Comparison of ENCODE assay signal across 1 cellular context in genomic region chr17:68036304-68037147, GRCh38.
TF ChIP-seq lines count a peak whose summit lies in the region.

No MANE protein-coding gene starts in this region.

TF ChIP-seq in K562, 482 proteins besides CTCF, POLR2A, EP300 and RAD21 (continued from another document and continues in another):
- TF ChIP-seq, protein P1, sequence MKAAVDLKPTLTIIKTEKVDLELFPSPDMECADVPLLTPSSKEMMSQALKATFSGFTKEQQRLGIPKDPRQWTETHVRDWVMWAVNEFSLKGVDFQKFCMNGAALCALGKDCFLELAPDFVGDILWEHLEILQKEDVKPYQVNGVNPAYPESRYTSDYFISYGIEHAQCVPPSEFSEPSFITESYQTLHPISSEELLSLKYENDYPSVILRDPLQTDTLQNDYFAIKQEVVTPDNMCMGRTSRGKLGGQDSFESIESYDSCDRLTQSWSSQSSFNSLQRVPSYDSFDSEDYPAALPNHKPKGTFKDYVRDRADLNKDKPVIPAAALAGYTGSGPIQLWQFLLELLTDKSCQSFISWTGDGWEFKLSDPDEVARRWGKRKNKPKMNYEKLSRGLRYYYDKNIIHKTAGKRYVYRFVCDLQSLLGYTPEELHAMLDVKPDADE (conservative IDR thresholded peaks at IDR 0.05; ENCODE audit: control insufficient read depth, low read depth, low read length) = no peak
- TF ChIP-seq DACH1 (IDR thresholded peaks at IDR 0.05; ENCODE audit: partially characterized antibody) (peak; percentile 17), FOXM1 (IDR thresholded peaks at IDR 0.05; ENCODE audit: low read depth) (no peak), FOXM1 (CRISPR knock-in tag; IDR thresholded peaks at IDR 0.05; ENCODE audit: low read depth) (no peak), BHLHE40 (IDR thresholded peaks at IDR 0.05; ENCODE audit: low read length) (no peak), KHSRP (IDR thresholded peaks at IDR 0.05) (peak; percentile 33; the same call in 1 of the 2 replicates), SMARCE1 (IDR thresholded peaks at IDR 0.05) (0 out of 2 replicates have a peak, but pooled peaks have one; percentile 1), PHTF2 (CRISPR knock-in tag; IDR thresholded peaks at IDR 0.05) (no peak), ZZZ3 (IDR thresholded peaks at IDR 0.05) (no peak), KAT7 (CRISPR knock-in tag; IDR thresholded peaks at IDR 0.05; ENCODE audit: borderline replicate concordance) (no peak), ZNF263 (CRISPR knock-in tag; IDR thresholded peaks at IDR 0.05; ENCODE audit: borderline replicate concordance) (no peak), ZBTB7A (IDR thresholded peaks at IDR 0.05; ENCODE audit: borderline replicate concordance, control insufficient read depth, low read depth, low read length) (no peak), U2AF2 (optimal IDR thresholded peaks at IDR 0.05; ENCODE audit: low read depth, low read length) (no peak), MYNN (IDR thresholded peaks at IDR 0.05) (no peak), MYNN (CRISPR knock-in tag; IDR thresholded peaks at IDR 0.05) (no peak), ARHGAP35 (IDR thresholded peaks at IDR 0.05; ENCODE audit: partially characterized antibody) (no peak), JUN (IDR thresholded peaks at IDR 0.05; ENCODE audit: borderline replicate concordance, low read depth, low read length) (no peak), JUN (CRISPR knock-in tag; IDR thresholded peaks at IDR 0.05; ENCODE audit: borderline replicate concordance) (no peak; the same call in 1 of the 2 replicates), RBBP5 (IDR thresholded peaks at IDR 0.05; ENCODE audit: borderline replicate concordance, insufficient read depth, low read length, poor library complexity, severe bottlenecking) (no peak), EWSR1 (IDR thresholded peaks at IDR 0.05; ENCODE audit: borderline replicate concordance, low read depth, partially characterized antibody) (peak; percentile 45), ZFP1 (CRISPR knock-in tag; IDR thresholded peaks at IDR 0.05) (no peak), EZH2 (IDR thresholded peaks at IDR 0.05; ENCODE audit: borderline replicate concordance, low read depth, low read length) (no peak), FOXA1 (IDR thresholded peaks at IDR 0.05; ENCODE audit: borderline replicate concordance) (no peak), ZC3H11A (IDR thresholded peaks at IDR 0.05; ENCODE audit: low read depth, low read length) (no peak), JUNB (CRISPR knock-in tag; conservative IDR thresholded peaks at IDR 0.05) (no peak), REST (CRISPR knock-in tag; IDR thresholded peaks at IDR 0.05; ENCODE audit: low read depth) (no peak), CREB1 (IDR thresholded peaks at IDR 0.05) (peak; percentile 89), CREB1 (CRISPR knock-in tag; IDR thresholded peaks at IDR 0.05) (no peak), ATF7 (IDR thresholded peaks at IDR 0.05) (peak; percentile 84; the same call in 1 of the 2 replicates), FOSL1 (tag; conservative IDR thresholded peaks at IDR 0.05) (peak; percentile 29; the same call in 1 of the 2 replicates), YBX1 (IDR thresholded peaks at IDR 0.05) (no peak), SPI1 (IDR thresholded peaks at IDR 0.05; ENCODE audit: borderline replicate concordance, low read depth, low read length) (peak; percentile 53; the same call in 1 of the 2 replicates), JUND (IDR thresholded peaks at IDR 0.05; ENCODE audit: borderline replicate concordance, low read depth, low read length) (peak; percentile 65; the same call in 1 of the 2 replicates), JUND (tag; IDR thresholded peaks at IDR 0.05; ENCODE audit: borderline replicate concordance, low read depth, low read length) (peak; percentile 60; the same call in 2 of the 3 replicates), TFAM (CRISPR knock-in tag; conservative IDR thresholded peaks at IDR 0.05) (no peak), STAT5B (CRISPR knock-in tag; IDR thresholded peaks at IDR 0.05) (no peak), MEIS2 (IDR thresholded peaks at IDR 0.05; ENCODE audit: partially characterized antibody) (peak; percentile 18), ZNF318 (IDR thresholded peaks at IDR 0.05; ENCODE audit: borderline replicate concordance in 1 of 2, low read depth in 1 of 2) (peak in 1 of 2 experiments; percentile 85; a peak in 1 of 4 replicates), RBM39 (optimal IDR thresholded peaks at IDR 0.05; ENCODE audit: low read depth, low read length) (peak; percentile 51), ZBTB8A (IDR thresholded peaks at IDR 0.05; ENCODE audit: partially characterized antibody) (peak; percentile 18), ATF3 (IDR thresholded peaks at IDR 0.05) (peak; percentile 91), ATF3 (CRISPR knock-in tag; conservative IDR thresholded peaks at IDR 0.05) (no peak), POLR2H (tag; IDR thresholded peaks at IDR 0.05; ENCODE audit: low read depth) (no peak)
- TF ChIP-seq, protein P2, sequence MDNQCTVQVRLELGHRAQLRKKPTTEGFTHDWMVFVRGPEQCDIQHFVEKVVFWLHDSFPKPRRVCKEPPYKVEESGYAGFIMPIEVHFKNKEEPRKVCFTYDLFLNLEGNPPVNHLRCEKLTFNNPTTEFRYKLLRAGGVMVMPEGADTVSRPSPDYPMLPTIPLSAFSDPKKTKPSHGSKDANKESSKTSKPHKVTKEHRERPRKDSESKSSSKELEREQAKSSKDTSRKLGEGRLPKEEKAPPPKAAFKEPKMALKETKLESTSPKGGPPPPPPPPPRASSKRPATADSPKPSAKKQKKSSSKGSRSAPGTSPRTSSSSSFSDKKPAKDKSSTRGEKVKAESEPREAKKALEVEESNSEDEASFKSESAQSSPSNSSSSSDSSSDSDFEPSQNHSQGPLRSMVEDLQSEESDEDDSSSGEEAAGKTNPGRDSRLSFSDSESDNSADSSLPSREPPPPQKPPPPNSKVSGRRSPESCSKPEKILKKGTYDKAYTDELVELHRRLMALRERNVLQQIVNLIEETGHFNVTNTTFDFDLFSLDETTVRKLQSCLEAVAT (IDR thresholded peaks at IDR 0.05) = no peak
- TF ChIP-seq, protein P3, sequence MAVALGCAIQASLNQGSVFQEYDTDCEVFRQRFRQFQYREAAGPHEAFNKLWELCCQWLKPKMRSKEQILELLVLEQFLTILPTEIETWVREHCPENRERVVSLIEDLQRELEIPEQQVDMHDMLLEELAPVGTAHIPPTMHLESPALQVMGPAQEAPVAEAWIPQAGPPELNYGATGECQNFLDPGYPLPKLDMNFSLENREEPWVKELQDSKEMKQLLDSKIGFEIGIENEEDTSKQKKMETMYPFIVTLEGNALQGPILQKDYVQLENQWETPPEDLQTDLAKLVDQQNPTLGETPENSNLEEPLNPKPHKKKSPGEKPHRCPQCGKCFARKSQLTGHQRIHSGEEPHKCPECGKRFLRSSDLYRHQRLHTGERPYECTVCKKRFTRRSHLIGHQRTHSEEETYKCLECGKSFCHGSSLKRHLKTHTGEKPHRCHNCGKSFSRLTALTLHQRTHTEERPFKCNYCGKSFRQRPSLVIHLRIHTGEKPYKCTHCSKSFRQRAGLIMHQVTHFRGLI (CRISPR knock-in tag; IDR thresholded peaks at IDR 0.05) = no peak
- TF ChIP-seq, protein P4, sequence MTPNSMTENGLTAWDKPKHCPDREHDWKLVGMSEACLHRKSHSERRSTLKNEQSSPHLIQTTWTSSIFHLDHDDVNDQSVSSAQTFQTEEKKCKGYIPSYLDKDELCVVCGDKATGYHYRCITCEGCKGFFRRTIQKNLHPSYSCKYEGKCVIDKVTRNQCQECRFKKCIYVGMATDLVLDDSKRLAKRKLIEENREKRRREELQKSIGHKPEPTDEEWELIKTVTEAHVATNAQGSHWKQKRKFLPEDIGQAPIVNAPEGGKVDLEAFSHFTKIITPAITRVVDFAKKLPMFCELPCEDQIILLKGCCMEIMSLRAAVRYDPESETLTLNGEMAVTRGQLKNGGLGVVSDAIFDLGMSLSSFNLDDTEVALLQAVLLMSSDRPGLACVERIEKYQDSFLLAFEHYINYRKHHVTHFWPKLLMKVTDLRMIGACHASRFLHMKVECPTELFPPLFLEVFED (CRISPR knock-in tag; conservative IDR thresholded peaks at IDR 0.05) = no peak
